ENCODE assay signal across 21 cellular contexts in genomic region chrX:132043977-132044376, GRCh38.
"Had no signal": no experiment of that assay in that cellular context is flagged by ENCODE, and none has a peak within 500 bp of the region (broad histone marks: within the 10 kb centered on the region; RNA-seq: fewer than 3 reads in every experiment).

No MANE protein-coding gene starts in this region.

- H3K27ac Mint-ChIP-seq: activated CD4-positive, alpha-beta memory T cell treated with anti-CD3 and anti-CD28 coated beads for 36 hours; activated CD4-positive, alpha-beta T cell treated with anti-CD3 and anti-CD28 coated beads, Interleukin-2, amount 10 ng/mL, durations not matched to agents 24 days and 14 days; activated naive CD4-positive, alpha-beta T cell treated with anti-CD3 and anti-CD28 coated beads, Interleukin-2, amount 50 U/mL, for 24 hours; T-helper 1 cell treated with Interleukin-12 subunit alpha and Interleukin-12 subunit beta and Interleukin-4 antibody, amounts not matched to agents 30 μg/mL and 1 μg/mL, for 36 hours had no signal

- ATAC-seq: PC-3 had no signal

- H3K4me3 Mint-ChIP-seq: activated CD4-positive, alpha-beta memory T cell treated with anti-CD3 and anti-CD28 coated beads for 36 hours; activated CD4-positive, alpha-beta T cell treated with anti-CD3 and anti-CD28 coated beads, Interleukin-2, amount 10 ng/mL, durations not matched to agents 24 days and 14 days; activated naive CD4-positive, alpha-beta T cell treated with anti-CD3 and anti-CD28 coated beads, Interleukin-2, amount 50 U/mL, for 24 hours; T-helper 1 cell treated with Interleukin-12 subunit alpha and Interleukin-12 subunit beta and Interleukin-4 antibody, amounts not matched to agents 30 μg/mL and 1 μg/mL, for 36 hours had no signal

- H3K9me3 Mint-ChIP-seq: activated CD4-positive, alpha-beta memory T cell treated with anti-CD3 and anti-CD28 coated beads for 36 hours; activated CD4-positive, alpha-beta T cell treated with anti-CD3 and anti-CD28 coated beads, Interleukin-2, amount 10 ng/mL, durations not matched to agents 24 days and 14 days; activated naive CD4-positive, alpha-beta T cell treated with anti-CD3 and anti-CD28 coated beads, Interleukin-2, amount 50 U/mL, for 24 hours; T-helper 1 cell treated with Interleukin-12 subunit alpha and Interleukin-12 subunit beta and Interleukin-4 antibody, amounts not matched to agents 30 μg/mL and 1 μg/mL, for 36 hours had no signal

- H3K9me3 ChIP-seq: breast epithelium, colonic mucosa had no signal

- H3K36me3 ChIP-seq: breast epithelium, colonic mucosa had no signal

- H3K27me3 ChIP-seq: colonic mucosa had no signal

- H3K4me1 ChIP-seq: breast epithelium, colonic mucosa had no signal

- H3K36me3 Mint-ChIP-seq: activated CD4-positive, alpha-beta memory T cell treated with anti-CD3 and anti-CD28 coated beads for 36 hours; activated naive CD4-positive, alpha-beta T cell treated with anti-CD3 and anti-CD28 coated beads, Interleukin-2, amount 50 U/mL, for 24 hours had no signal

- H3K27me3 Mint-ChIP-seq: activated CD4-positive, alpha-beta memory T cell treated with anti-CD3 and anti-CD28 coated beads for 36 hours; activated CD4-positive, alpha-beta T cell treated with anti-CD3 and anti-CD28 coated beads, Interleukin-2, amount 10 ng/mL, durations not matched to agents 24 days and 14 days; activated naive CD4-positive, alpha-beta T cell treated with anti-CD3 and anti-CD28 coated beads, Interleukin-2, amount 50 U/mL, for 24 hours had no signal

- H3K4me3 ChIP-seq: breast epithelium, colonic mucosa had no signal

- DNase-seq: activated CD4-positive, alpha-beta memory T cell treated with anti-CD3 and anti-CD28 coated beads for 36 hours; activated CD4-positive, alpha-beta T cell treated with anti-CD3 and anti-CD28 coated beads for 1 hour; activated CD4-positive, alpha-beta T cell treated with anti-CD3 and anti-CD28 coated beads, Interleukin-2, amount 10 ng/mL, durations not matched to agents 24 days and 14 days; activated CD8-positive, alpha-beta memory T cell treated with anti-CD3 and anti-CD28 coated beads, Interleukin-2, amount 50 U/mL, for 4 hours; activated effector memory CD4-positive, alpha-beta T cell treated with Interleukin-2 at 50 U/mL for 16 hours; activated naive CD4-positive, alpha-beta T cell; aorta; caudate nucleus; colonic mucosa; NCI-H1105; NCI-H1436; NCI-H1694 treated with DMSO at 0.1 percent for 48 hours; NCI-H2081; NCI-H510A treated with DMSO at 0.1 percent for 48 hours; NCI-H69; NK-92 treated with Interleukin-12 subunit alpha and Interleukin-12 subunit beta, amount 100 ng/mL, for 24 hours; PC-3; SHP77 treated with DMSO at 0.1 percent for 48 hours had no signal
